Comparison of ENCODE assay signal across 8 cellular contexts in the genomic region with DNA sequence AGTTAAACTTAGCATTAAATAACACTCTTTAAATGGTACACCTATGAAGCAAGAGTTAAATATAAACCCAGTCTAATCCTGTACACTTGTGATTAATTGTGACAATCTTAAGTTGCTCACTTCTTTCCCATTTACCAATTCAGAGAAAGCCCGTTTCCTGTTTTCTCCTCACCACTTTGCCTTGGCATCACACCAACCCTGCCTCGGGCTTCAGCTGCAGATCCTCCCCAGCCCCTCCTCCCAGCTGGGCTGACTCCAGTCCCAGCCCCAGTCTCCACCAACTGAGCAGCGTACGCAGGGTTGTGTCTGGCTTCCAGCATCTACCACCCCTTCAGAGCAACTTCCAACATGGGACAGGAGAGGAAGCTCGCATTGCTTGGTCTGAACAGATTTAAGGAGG. TPM values are rescaled to one million over a fixed set of nuclear protein-coding genes. Genes with fewer than 3 reads are reported as not detected.
DNase-seq lines count a peak whose midpoint lies in the region; ATAC-seq and TF ChIP-seq lines count a peak whose summit lies in the region.

No MANE protein-coding gene starts in this region.

- H3K27ac ChIP-seq in Panc1 (ENCODE audit: low read length) (0 out of 2 replicates have a peak overlapping the region, but pooled peaks have one; percentile 23), osteoblast (ENCODE audit: low read depth, low read length) (no peak overlapping the region), WERI-Rb-1 (no peak overlapping the region)

- H2AFZ ChIP-seq in osteoblast (ENCODE audit: low read length), result no peak overlapping the region

- H3K9me3 ChIP-seq in Panc1 (ENCODE audit: control insufficient read depth, insufficient read depth, low read depth, low read length), result no peaks in the 10 kb centered on the region
- H3K9me3 ChIP-seq in osteoblast (ENCODE audit: low read depth, low read length), result no peaks in the 10 kb centered on the region
- H3K9me3 ChIP-seq in WERI-Rb-1 (ENCODE audit: severe bottlenecking), result no peaks in the 10 kb centered on the region

- H3K36me3 ChIP-seq in Panc1 (ENCODE audit: control insufficient read depth, insufficient read depth, low read length) (peaks cover 15% of the 10 kb centered on the region; the same call in 1 of the 2 replicates), osteoblast (ENCODE audit: insufficient read depth, low read length) (peaks cover 29% of the 10 kb centered on the region), WERI-Rb-1 (peaks cover 6% of the 10 kb centered on the region; the same call in 1 of the 2 replicates)

- in situ Hi-C loops in Panc1 (cut with HindIII; ENCODE audit: low pct_unique_long_range_greater_than_20kb, low sequenced_read_pairs), result no loop called here

- TF ChIP-seq CTCF in Panc1 (IDR thresholded peaks at IDR 0.05), result no peak
- TF ChIP-seq CTCF in osteoblast (IDR thresholded peaks at IDR 0.05; ENCODE audit: extremely low read depth, low read depth, low read length), result no peak
- no peak for TF ChIP-seq CTCF in WERI-Rb-1 (IDR thresholded peaks at IDR 0.05; ENCODE audit: low read depth, low read length)

- no peak overlapping the region for H3K4me2 ChIP-seq in osteoblast (ENCODE audit: insufficient read depth, low read length)

- H3K4me3 Mint-ChIP-seq in effector memory CD8-positive, alpha-beta T cell, result no peak overlapping the region

- H3K9me3 Mint-ChIP-seq in effector memory CD8-positive, alpha-beta T cell, result no peaks in the 10 kb centered on the region

- no peaks in the 10 kb centered on the region for H3K27me3 Mint-ChIP-seq in effector memory CD8-positive, alpha-beta T cell

- peak overlapping the region; percentile 17 to 65 for H3K27ac Mint-ChIP-seq in effector memory CD8-positive, alpha-beta T cell

- no TSS peak for BruUV-seq in Panc1 (replicated peaks; lab: Mats Ljungman, UMichigan)

- H3K79me2 ChIP-seq in osteoblast (ENCODE audit: insufficient read depth, low read length), result peaks cover 29% of the 10 kb centered on the region

- H3K36me3 Mint-ChIP-seq in effector memory CD8-positive, alpha-beta T cell (ENCODE audit: insufficient read depth), result peaks cover 43% of the 10 kb centered on the region

- DNase-seq in NCI-H2107 treated with DMSO at 0.1 percent for 48 hours (lab: John Stamatoyannopoulos, UW; ENCODE audit: unreplicated experiment) (peak; percentile 38), NCI-H2107 (lab: John Stamatoyannopoulos, UW) (no peak), Panc1 (ENCODE audit: low read depth, low spot score) (no peak), osteoblast (ENCODE audit: insufficient read length, low spot score, missing footprints) (peak; percentile 95), WERI-Rb-1 (no peak), islet precursor cell (no peak)
- no peak for DNase-seq in effector memory CD8-positive, alpha-beta T cell

- H4K20me1 ChIP-seq in osteoblast (ENCODE audit: insufficient read depth, low read length), result peaks cover 14% of the 10 kb centered on the region

- H3K4me3 ChIP-seq in Panc1 (ENCODE audit: low read depth in 2 of 2, low read length in 2 of 2) (no peak overlapping the region), osteoblast (ENCODE audit: insufficient read depth, low read length) (no peak overlapping the region), WERI-Rb-1 (ENCODE audit: low read depth, low read length) (no peak overlapping the region)

- POLR2A ChIA-PET in Panc1 (lab: Charles Lee), result no interaction called here

- CTCF ChIA-PET in Panc1 (lab: Charles Lee), result no interaction called here

- no peaks in the 10 kb centered on the region for H3K27me3 ChIP-seq in Panc1 (ENCODE audit: control insufficient read depth, insufficient read depth, low read length)
- H3K27me3 ChIP-seq in osteoblast (ENCODE audit: insufficient read depth, low read length), result no peaks in the 10 kb centered on the region
- no peaks in the 10 kb centered on the region for H3K27me3 ChIP-seq in WERI-Rb-1 (ENCODE audit: insufficient read depth, low read depth, severe bottlenecking)

- H3K4me1 Mint-ChIP-seq in effector memory CD8-positive, alpha-beta T cell (ENCODE audit: low read depth in 2 of 2), result peaks cover 16 to 21% of the 10 kb centered on the region in 2 donors

- peaks cover 13% of the 10 kb centered on the region for H3K4me1 ChIP-seq in Panc1 (ENCODE audit: control insufficient read depth, insufficient read depth, low read length)
- H3K4me1 ChIP-seq in osteoblast (ENCODE audit: insufficient read depth, low read length), result peaks cover 12% of the 10 kb centered on the region

- intact Hi-C loops in Panc1 (cut with micrococcal nuclease; ENCODE audit: unreplicated experiment), result loop anchor here (10.0 kb wide), 1 partner anchor 55 kb away; no protein-coding TSS in a partner anchor

- ATAC-seq in Panc1 (no peak), HG03571 (IDR thresholded peaks at IDR 0.05; ENCODE audit: unreplicated experiment) (no peak)
- ATAC-seq in effector memory CD8-positive, alpha-beta T cell (replicated peaks), result no peak

RNA-seq across cellular contexts. Expression of a gene that starts 4.1 kb away (rescaled TPM):
- 74.4 TPM for total RNA-seq in Panc1 (2021; ENCODE audit: unreplicated experiment)
- 116 TPM for polyA plus RNA-seq in Panc1 (2012; ENCODE audit: insufficient read length)
- 25.9 and 29.0 TPM in 2 replicates for total RNA-seq in osteoblast

RNA-seq across cellular contexts. Expression of a gene that starts 21.1 kb away (rescaled TPM):
- total RNA-seq in Panc1 (2021; ENCODE audit: unreplicated experiment), result not detected
- not detected for polyA plus RNA-seq in Panc1 (2012; ENCODE audit: insufficient read length)
- not detected in 2 replicates for total RNA-seq in osteoblast

RNA-seq across cellular contexts. Expression of a gene that starts 31.0 kb away (rescaled TPM):
- total RNA-seq in Panc1 (2021; ENCODE audit: unreplicated experiment), result not detected
- 0.29 TPM for polyA plus RNA-seq in Panc1 (2012; ENCODE audit: insufficient read length)
- total RNA-seq in osteoblast, result under 0.01 TPM in 1 of 2 replicates, not detected in the other

RNA-seq across cellular contexts. Expression of a gene that starts 37.7 kb away (rescaled TPM):
- 31.4 TPM for total RNA-seq in Panc1 (2021; ENCODE audit: unreplicated experiment)
- polyA plus RNA-seq in Panc1 (2012; ENCODE audit: insufficient read length), result 22.7 TPM
- 23.2 and 31.5 TPM in 2 replicates for total RNA-seq in osteoblast

Comparison
In these comparisons a context has a peak if more than half of its experiments do, and no peak if none do; other contexts are left out.
1. DNase-seq: peak in NCI-H2107 treated with DMSO at 0.1 percent for 48 hours (single experiment) and osteoblast (single experiment); none in NCI-H2107 (single experiment), Panc1 (single experiment), effector memory CD8-positive, alpha-beta T cell (0 of 3), WERI-Rb-1 (single experiment) and islet precursor cell (single experiment).